ENCODE assay signal across 1 cellular context in the genomic region with DNA sequence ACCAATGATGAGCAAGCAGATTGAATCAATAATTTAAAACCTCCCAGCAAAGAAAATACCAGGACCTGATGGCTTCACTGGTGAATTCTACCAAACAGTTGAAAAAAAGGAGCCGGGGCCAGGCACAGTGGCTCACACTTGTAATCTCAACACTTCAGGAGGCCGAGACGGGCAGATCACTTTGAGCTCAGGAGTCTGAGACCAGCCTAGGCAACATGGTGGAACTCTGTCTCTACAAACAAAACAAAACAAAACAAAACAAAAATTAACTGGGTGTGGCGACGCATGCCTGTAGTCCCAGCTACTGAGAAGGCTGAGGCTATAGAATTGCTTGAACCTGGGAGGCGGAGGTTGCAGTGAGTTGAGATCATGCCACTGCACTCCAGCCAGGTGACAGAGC.
TF ChIP-seq lines count a peak whose summit lies in the region.

No MANE protein-coding gene starts in this region.

TF ChIP-seq in GM23338, 12 proteins besides CTCF, POLR2A, EP300 and RAD21 (continued from another document):
- TF ChIP-seq ZNF462 (CRISPR knock-in tag; IDR thresholded peaks at IDR 0.05), result no peak
- TF ChIP-seq NANOG (IDR thresholded peaks at IDR 0.05; ENCODE audit: borderline replicate concordance), result no peak
- TF ChIP-seq CREB1 (CRISPR knock-in tag; IDR thresholded peaks at IDR 0.05; ENCODE audit: low read depth), result no peak
- TF ChIP-seq JUNB (IDR thresholded peaks at IDR 0.05; ENCODE audit: unreplicated experiment), result no peak
